In genomic region chr5:141326088-141326854, GRCh38 we compare ENCODE assay signal across 8 cellular contexts. TPM values are rescaled to one million over a fixed set of nuclear protein-coding genes. Genes with fewer than 3 reads are reported as not detected.
A peak's percentile ranks its signal among the peaks of the same experiment; 100 is the strongest.
DNase-seq lines count a peak whose midpoint lies in the region; ATAC-seq and TF ChIP-seq lines count a peak whose summit lies in the region.

No MANE protein-coding gene starts in this region.

- peak overlapping the region; percentile 83 for H3K4me2 ChIP-seq in OCI-LY1 (ENCODE audit: low read length)

- in situ Hi-C loops in GM13976 (cut with MboI; ENCODE audit: low sequenced_read_pairs, unreplicated experiment): no loop called here

- peak; percentile 58 for DNase-seq in GM13976 (ENCODE audit: low spot score)
- peak; percentile 74 for DNase-seq in fibroblast of the aortic adventitia (ENCODE audit: low read depth)
- no peak for DNase-seq in omental fat pad (ENCODE audit: low spot score)
- peak; percentile 85 for DNase-seq in superior temporal gyrus (ENCODE audit: extremely low spot score)
- no peak for DNase-seq in NCI-H1436 (lab: John Stamatoyannopoulos, UW)

- no peaks in the 10 kb centered on the region for H4K20me1 ChIP-seq in OCI-LY1 (ENCODE audit: insufficient read depth, low read length)

- H3K27me3 Mint-ChIP-seq in activated T-helper 17 cell treated with anti-CD3 and anti-CD28 coated beads, Interleukin-2, amount 50 U/mL, for 72 hours: no peaks in the 10 kb centered on the region

- H3K9me3 ChIP-seq in OCI-LY1 (ENCODE audit: low read length): no peaks in the 10 kb centered on the region; the same call in 1 of the 2 replicates

- H2AFZ ChIP-seq in OCI-LY1 (ENCODE audit: low read length): peak overlapping the region; percentile 85

- H3K36me3 Mint-ChIP-seq in activated T-helper 17 cell treated with anti-CD3 and anti-CD28 coated beads, Interleukin-2, amount 50 U/mL, for 72 hours (ENCODE audit: low read depth): no peaks in the 10 kb centered on the region

- no peaks in the 10 kb centered on the region for H3K27me3 ChIP-seq in OCI-LY1 (ENCODE audit: insufficient read depth, low read length)

- peaks cover 3% of the 10 kb centered on the region for H3K9me3 Mint-ChIP-seq in activated T-helper 17 cell treated with anti-CD3 and anti-CD28 coated beads, Interleukin-2, amount 50 U/mL, for 72 hours

- TF ChIP-seq CTCF in GM13976 (IDR thresholded peaks at IDR 0.05; ENCODE audit: borderline replicate concordance, control extremely low read depth, extremely low read depth, insufficient read depth, missing control alignments) (peak; percentile 49), OCI-LY1 (IDR thresholded peaks at IDR 0.05; ENCODE audit: low read length) (peak; percentile 84), fibroblast of the aortic adventitia (IDR thresholded peaks at IDR 0.05; ENCODE audit: insufficient read depth, low read length) (peak; percentile 79), omental fat pad (IDR thresholded peaks at IDR 0.05) (no peak)

- H3K27ac Mint-ChIP-seq in activated T-helper 17 cell treated with anti-CD3 and anti-CD28 coated beads, Interleukin-2, amount 50 U/mL, for 72 hours: peak overlapping the region; percentile 92

- no peaks in the 10 kb centered on the region for H3F3A ChIP-seq in OCI-LY1 (ENCODE audit: insufficient read depth, low read length)

- H3K4me1 ChIP-seq in OCI-LY1 (ENCODE audit: insufficient read depth, low read length, severe bottlenecking): peaks cover 17% of the 10 kb centered on the region

- H3K4me3 Mint-ChIP-seq in activated T-helper 17 cell treated with anti-CD3 and anti-CD28 coated beads, Interleukin-2, amount 50 U/mL, for 72 hours: peak overlapping the region; percentile 94

- no peaks in the 10 kb centered on the region for H3K36me3 ChIP-seq in OCI-LY1 (ENCODE audit: insufficient read depth, low read length)

- H3K4me3 ChIP-seq in OCI-LY1 (ENCODE audit: low read depth, low read length, poor library complexity, severe bottlenecking): peak overlapping the region; percentile 68
- H3K4me3 ChIP-seq in fibroblast of the aortic adventitia (ENCODE audit: low read depth, low read length): peak overlapping the region; percentile 71

- H3K79me2 ChIP-seq in OCI-LY1 (ENCODE audit: insufficient read depth, low read length): no peaks in the 10 kb centered on the region

- peaks cover 4% of the 10 kb centered on the region for H3K4me1 Mint-ChIP-seq in activated T-helper 17 cell treated with anti-CD3 and anti-CD28 coated beads, Interleukin-2, amount 50 U/mL, for 72 hours

- peak overlapping the region; percentile 83 for H3K9ac ChIP-seq in OCI-LY1 (ENCODE audit: low read length)

- ATAC-seq in HG02973 (IDR thresholded peaks at IDR 0.05; ENCODE audit: unreplicated experiment) (peak; percentile 75), omental fat pad (ENCODE audit: low FRiP score) (peak; percentile 54)
- peak; percentile 94 for ATAC-seq in activated T-helper 17 cell treated with anti-CD3 and anti-CD28 coated beads, Interleukin-2, amount 50 U/mL, for 72 hours (replicated peaks)

- peak overlapping the region; percentile 38 for H3K27ac ChIP-seq in OCI-LY1 (ENCODE audit: low read depth, low read length, poor library complexity, severe bottlenecking)

- no peaks in the 10 kb centered on the region for H3K9me2 ChIP-seq in OCI-LY1 (ENCODE audit: low read depth, low read length)

RNA-seq across cellular contexts. Expression of gene PCDHGA1, which starts 4.0 kb away (rescaled TPM):
- under 1 TPM; 0.09 to 0.16 TPM for total RNA-seq in activated T-helper 17 cell treated with anti-CD3 and anti-CD28 coated beads, Interleukin-2, amount 50 U/mL, for 72 hours
- total RNA-seq in fibroblast of the aortic adventitia (ENCODE audit: low replicate concordance) (0.90 and 1.4 TPM in 2 replicates), omental fat pad (1 to 10 TPM in 1 of 4 donors, under 1 TPM in 3; 0.12 to 2.2 (median 0.59) TPM)

RNA-seq across cellular contexts. Expression of gene TAF7, which starts 5.7 kb away (rescaled TPM):
- 10 to 100 TPM; 45.3 to 50.4 TPM for total RNA-seq in activated T-helper 17 cell treated with anti-CD3 and anti-CD28 coated beads, Interleukin-2, amount 50 U/mL, for 72 hours
- total RNA-seq in fibroblast of the aortic adventitia (ENCODE audit: low replicate concordance): 62.1 and 66.0 TPM in 2 replicates
- 10 to 100 TPM; 43.7 to 57.8 (median 52.5) TPM for total RNA-seq in omental fat pad

RNA-seq across cellular contexts. Expression of gene PCDHGA2, which starts 12.3 kb away (rescaled TPM):
- total RNA-seq in activated T-helper 17 cell treated with anti-CD3 and anti-CD28 coated beads, Interleukin-2, amount 50 U/mL, for 72 hours: not detected
- total RNA-seq in fibroblast of the aortic adventitia (ENCODE audit: low replicate concordance) (2.5 and 3.9 TPM in 2 replicates), omental fat pad (1 to 10 TPM; 2.0 to 6.6 (median 4.0) TPM)

RNA-seq across cellular contexts. Expression of gene PCDHGA3, which starts 17.4 kb away (rescaled TPM):
- total RNA-seq in activated T-helper 17 cell treated with anti-CD3 and anti-CD28 coated beads, Interleukin-2, amount 50 U/mL, for 72 hours: under 1 TPM in 1 of 2 donors, not detected in 1; 0.09 TPM
- total RNA-seq in fibroblast of the aortic adventitia (ENCODE audit: low replicate concordance): 1.1 and 4.4 TPM in 2 replicates
- 1 to 10 TPM; 2.3 to 6.3 (median 2.8) TPM for total RNA-seq in omental fat pad

RNA-seq across cellular contexts. Expression of gene SLC25A2, which starts 22.4 kb away (rescaled TPM):
- under 1 TPM in 1 of 2 donors, not detected in 1; 0.42 TPM for total RNA-seq in activated T-helper 17 cell treated with anti-CD3 and anti-CD28 coated beads, Interleukin-2, amount 50 U/mL, for 72 hours
- total RNA-seq in fibroblast of the aortic adventitia (ENCODE audit: low replicate concordance): 0.72 TPM in 1 of 2 replicates, not detected in the other
- total RNA-seq in omental fat pad: 1 to 10 TPM in 1 of 4 donors, under 1 TPM in 1, not detected in 2; 0.46 to 2.0 TPM

Comparison
In these comparisons a context has a peak if more than half of its experiments do, and no peak if none do; other contexts are left out.
1. DNase-seq: peak in GM13976 (single experiment), fibroblast of the aortic adventitia (single experiment) and superior temporal gyrus (single experiment); none in omental fat pad (single experiment) and NCI-H1436 (single experiment).
2. CTCF ChIP-seq: peak in GM13976 (single experiment), OCI-LY1 (single experiment) and fibroblast of the aortic adventitia (single experiment); none in omental fat pad (0 of 3).
3. Peak in every context shown above with its lines, with median percentiles within 50 percentile points of each other: ATAC-seq.